Comparison of ENCODE assay signal across 3 cellular contexts in the genomic region with DNA sequence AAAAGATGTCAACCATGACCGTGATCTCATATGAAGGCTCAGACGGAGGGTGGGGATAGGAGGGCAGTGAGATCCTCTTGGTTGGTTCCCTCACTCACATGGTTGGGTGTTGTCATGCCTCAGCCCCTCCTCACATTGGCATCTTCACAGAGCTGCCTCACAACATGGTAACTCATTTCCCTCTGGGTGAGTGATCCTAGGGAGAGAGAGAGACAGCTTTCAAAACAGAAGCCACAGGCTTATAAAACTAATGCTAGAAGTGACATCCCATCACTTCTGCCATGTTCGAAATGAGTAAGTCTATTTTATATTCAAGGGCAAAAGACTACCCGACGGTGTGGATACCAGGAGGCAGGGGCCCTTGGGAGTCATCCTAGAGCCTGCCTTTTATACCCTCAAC.
"Had no signal": no experiment of that assay in that cellular context is flagged by ENCODE, and none has a peak within 500 bp of the region (broad histone marks: within the 10 kb centered on the region; RNA-seq: fewer than 3 reads in every experiment).

No MANE protein-coding gene starts in this region.

- DNase-seq: GDM1, GF-D8 had no signal

- H3K4me3 ChIP-seq: GM12878 had no signal
